ENCODE assay signal across 16 cellular contexts in the genomic region with DNA sequence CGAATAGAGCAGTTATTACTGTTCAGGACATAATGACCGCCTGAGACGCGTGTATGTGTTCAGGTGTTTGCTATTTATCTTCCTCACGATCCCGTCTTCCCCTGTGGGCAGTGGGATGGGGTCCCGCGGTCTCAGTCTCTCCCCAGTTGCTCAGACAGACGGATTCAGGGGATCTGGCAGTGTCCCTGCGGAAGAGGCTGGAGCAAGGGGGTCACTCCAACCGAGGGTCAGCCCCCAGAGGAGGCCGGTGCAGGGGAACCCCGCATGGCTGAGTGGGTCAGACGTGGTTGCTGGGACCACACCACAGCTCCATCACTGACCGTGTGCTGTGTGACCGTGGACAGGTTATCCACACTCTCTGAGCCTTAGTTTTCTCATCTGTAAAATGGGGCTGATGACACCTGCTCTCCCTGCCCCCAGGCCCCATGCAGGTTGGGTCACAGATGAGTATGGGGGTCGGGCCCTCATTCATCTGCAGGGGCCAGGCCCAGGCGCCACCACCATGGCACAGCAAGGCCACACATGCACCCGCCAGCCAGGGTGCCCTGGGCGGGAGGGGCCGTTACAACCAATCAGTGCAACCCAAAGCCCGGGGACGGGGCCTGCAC. TPM values are rescaled to one million over a fixed set of nuclear protein-coding genes. Genes with fewer than 3 reads are reported as not detected.
"Had no signal": no experiment of that assay in that cellular context is flagged by ENCODE, and none has a peak within 500 bp of the region (broad histone marks: within the 10 kb centered on the region; RNA-seq: fewer than 3 reads in every experiment).

No MANE protein-coding gene starts in this region.

- DNase-seq: activated CD8-positive, alpha-beta memory T cell treated with anti-CD3 and anti-CD28 coated beads, Interleukin-2, amount 50 U/mL, for 4 hours; activated CD8-positive, alpha-beta T cell treated with anti-CD3 and anti-CD28 coated beads for 36 hours; activated naive CD4-positive, alpha-beta T cell treated with anti-CD3 and anti-CD28 coated beads for 36 hours; body of pancreas; cerebellar nuclear complex; immature natural killer cell; left cardiac atrium; naive thymus-derived CD8-positive, alpha-beta T cell; stimulated activated CD4-positive, alpha-beta T cell treated with anti-CD3 and anti-CD28 coated beads, Interleukin-2, amount 100 ng/mL, for 24 hours; stimulated activated naive B cell treated with anti-CD40 and anti-IgM and Interleukin-4, amounts not matched to agents 10 μg/mL and 1 μg/mL and 100 μg/mL, for 72 hours; trophoblast cell had no signal

- H3K36me3 Mint-ChIP-seq: immature natural killer cell; stimulated activated naive B cell treated with anti-CD40 and anti-IgM and Interleukin-4, amounts not matched to agents 10 μg/mL and 1 μg/mL and 100 μg/mL, for 72 hours had no signal

- H3K4me3 Mint-ChIP-seq: activated CD4-positive, alpha-beta T cell treated with anti-CD3 and anti-CD28 coated beads for 36 hours; activated CD8-positive, alpha-beta T cell treated with anti-CD3 and anti-CD28 coated beads for 36 hours; activated naive CD4-positive, alpha-beta T cell treated with anti-CD3 and anti-CD28 coated beads for 36 hours; endodermal cell; immature natural killer cell; stimulated activated naive B cell treated with anti-CD40 and anti-IgM and Interleukin-4, amounts not matched to agents 10 μg/mL and 1 μg/mL and 100 μg/mL, for 72 hours had no signal

- H3K36me3 ChIP-seq: sigmoid colon had no signal

- H3K9me3 Mint-ChIP-seq: activated CD8-positive, alpha-beta T cell treated with anti-CD3 and anti-CD28 coated beads for 36 hours; activated naive CD4-positive, alpha-beta T cell treated with anti-CD3 and anti-CD28 coated beads for 36 hours; endodermal cell; immature natural killer cell; naive thymus-derived CD8-positive, alpha-beta T cell; stimulated activated naive B cell treated with anti-CD40 and anti-IgM and Interleukin-4, amounts not matched to agents 10 μg/mL and 1 μg/mL and 100 μg/mL, for 72 hours had no signal

- H3K27ac ChIP-seq: body of pancreas had no signal

- ATAC-seq: activated CD4-positive, alpha-beta T cell treated with anti-CD3 and anti-CD28 coated beads for 36 hours; activated CD8-positive, alpha-beta T cell treated with anti-CD3 and anti-CD28 coated beads for 36 hours; body of pancreas; left cardiac atrium; mucosa of descending colon; naive thymus-derived CD8-positive, alpha-beta T cell; stimulated activated naive B cell treated with anti-CD40 and anti-IgM and Interleukin-4, amounts not matched to agents 10 μg/mL and 1 μg/mL and 100 μg/mL, for 72 hours had no signal

- H3K4me3 ChIP-seq: body of pancreas, lung, mucosa of descending colon had no signal

- H3K27ac Mint-ChIP-seq: activated CD4-positive, alpha-beta T cell treated with anti-CD3 and anti-CD28 coated beads for 36 hours; activated CD8-positive, alpha-beta T cell treated with anti-CD3 and anti-CD28 coated beads for 36 hours; activated naive CD4-positive, alpha-beta T cell treated with anti-CD3 and anti-CD28 coated beads for 36 hours; endodermal cell; immature natural killer cell; stimulated activated naive B cell treated with anti-CD40 and anti-IgM and Interleukin-4, amounts not matched to agents 10 μg/mL and 1 μg/mL and 100 μg/mL, for 72 hours had no signal

- H3K27me3 Mint-ChIP-seq: stimulated activated naive B cell treated with anti-CD40 and anti-IgM and Interleukin-4, amounts not matched to agents 10 μg/mL and 1 μg/mL and 100 μg/mL, for 72 hours had no signal

- H3K9me3 ChIP-seq: body of pancreas, mucosa of descending colon, sigmoid colon had no signal

RNA-seq across cellular contexts. Expression of a gene that starts 5.2 kb away (rescaled TPM):
- total RNA-seq: activated CD4-positive, alpha-beta T cell treated with anti-CD3 and anti-CD28 coated beads for 36 hours; activated naive CD4-positive, alpha-beta T cell treated with anti-CD3 and anti-CD28 coated beads for 36 hours had no signal
- polyA plus RNA-seq: naive thymus-derived CD8-positive, alpha-beta T cell had no signal
